ENCODE assay signal across 10 cellular contexts in genomic region chrX:110180928-110181310, GRCh38.
DNase-seq lines count a peak whose midpoint lies in the region; ATAC-seq and TF ChIP-seq lines count a peak whose summit lies in the region.
"Had no signal": no experiment of that assay in that cellular context is flagged by ENCODE, and none has a peak within 500 bp of the region (broad histone marks: within the 10 kb centered on the region; RNA-seq: fewer than 3 reads in every experiment).

No MANE protein-coding gene starts in this region.

- peaks cover 7% of the 10 kb centered on the region for H3K36me3 Mint-ChIP-seq in activated CD4-positive, alpha-beta T cell treated with anti-CD3 and anti-CD28 coated beads, Interleukin-2, amount 10 ng/mL, durations not matched to agents 7 days and 5 days (ENCODE audit: low read depth)

- TF ChIP-seq CTCF in fibroblast of mammary gland (conservative IDR thresholded peaks at IDR 0.05; ENCODE audit: control insufficient read depth, insufficient read depth, low read depth, low read length) = no peak

- peaks cover 2% of the 10 kb centered on the region for H3K9me3 Mint-ChIP-seq in activated CD4-positive, alpha-beta T cell treated with anti-CD3 and anti-CD28 coated beads, Interleukin-2, amount 10 ng/mL, durations not matched to agents 7 days and 5 days
- H3K9me3 Mint-ChIP-seq: dendritic cell treated with granulocyte-macrophage colony-stimulating factor and Interleukin-4, amounts not matched to agents 40 ng/mL and 50 ng/mL, for 4 days had no signal

- ATAC-seq in GM21576 (IDR thresholded peaks at IDR 0.05; ENCODE audit: unreplicated experiment) (peak; percentile 79), HG03520 (IDR thresholded peaks at IDR 0.05; ENCODE audit: unreplicated experiment) (peak; percentile 82)
- ATAC-seq: K562 had no signal

- no peak overlapping the region for H3K4me3 ChIP-seq in fibroblast of mammary gland (ENCODE audit: control insufficient read depth, low read depth, low read length)
- H3K4me3 ChIP-seq: K562 had no signal

- DNase-seq in EL (peak; percentile 73), fibroblast of mammary gland (ENCODE audit: low read depth) (peak; percentile 83), NCI-H2227 (lab: John Stamatoyannopoulos, UW; ENCODE audit: unreplicated experiment) (no peak), midbrain (lab: John Stamatoyannopoulos, UW) (no peak), NCI-H446 (lab: John Stamatoyannopoulos, UW) (no peak)
- no peak for DNase-seq in activated CD4-positive, alpha-beta T cell treated with anti-CD3 and anti-CD28 coated beads, Interleukin-2, amount 10 ng/mL, durations not matched to agents 7 days and 5 days

- H3K4me3 Mint-ChIP-seq in activated CD4-positive, alpha-beta T cell treated with anti-CD3 and anti-CD28 coated beads, Interleukin-2, amount 10 ng/mL, durations not matched to agents 7 days and 5 days = no peak overlapping the region
- H3K4me3 Mint-ChIP-seq: dendritic cell treated with granulocyte-macrophage colony-stimulating factor and Interleukin-4, amounts not matched to agents 40 ng/mL and 50 ng/mL, for 4 days had no signal

- no peak overlapping the region for H3K27ac Mint-ChIP-seq in activated CD4-positive, alpha-beta T cell treated with anti-CD3 and anti-CD28 coated beads, Interleukin-2, amount 10 ng/mL, durations not matched to agents 7 days and 5 days
- H3K27ac Mint-ChIP-seq: dendritic cell treated with granulocyte-macrophage colony-stimulating factor and Interleukin-4, amounts not matched to agents 40 ng/mL and 50 ng/mL, for 4 days had no signal

- H3K4me1 Mint-ChIP-seq in activated CD4-positive, alpha-beta T cell treated with anti-CD3 and anti-CD28 coated beads, Interleukin-2, amount 10 ng/mL, durations not matched to agents 7 days and 5 days = peaks cover 3% of the 10 kb centered on the region

- POLR2A ChIA-PET in activated CD4-positive, alpha-beta T cell treated with anti-CD3 and anti-CD28 coated beads, Interleukin-2, amount 10 ng/mL, durations not matched to agents 7 days and 5 days (lab: Charles Lee) = no interaction called here

- CTCF ChIA-PET in activated CD4-positive, alpha-beta T cell treated with anti-CD3 and anti-CD28 coated beads, Interleukin-2, amount 10 ng/mL, durations not matched to agents 7 days and 5 days (lab: Charles Lee) = interaction anchor here (1.4 to 1.8 kb wide), 2 partner anchors 8 to 10 kb away, joined by 4 read pairs; no protein-coding TSS in a partner anchor

- H3K27me3 Mint-ChIP-seq in activated CD4-positive, alpha-beta T cell treated with anti-CD3 and anti-CD28 coated beads, Interleukin-2, amount 10 ng/mL, durations not matched to agents 7 days and 5 days = no peaks in the 10 kb centered on the region
- H3K27me3 Mint-ChIP-seq: dendritic cell treated with granulocyte-macrophage colony-stimulating factor and Interleukin-4, amounts not matched to agents 40 ng/mL and 50 ng/mL, for 4 days had no signal

Comparison
In these comparisons a context has a peak if more than half of its experiments do, and no peak if none do; other contexts are left out.
1. DNase-seq: peak in EL (single experiment) and fibroblast of mammary gland (single experiment); none in NCI-H2227 (single experiment), activated CD4-positive, alpha-beta T cell treated with anti-CD3 and anti-CD28 coated beads, Interleukin-2, amount 10 ng/mL, durations not matched to agents 7 days and 5 days (single experiment), midbrain (single experiment) and NCI-H446 (0 of 2).